In the genomic region with DNA sequence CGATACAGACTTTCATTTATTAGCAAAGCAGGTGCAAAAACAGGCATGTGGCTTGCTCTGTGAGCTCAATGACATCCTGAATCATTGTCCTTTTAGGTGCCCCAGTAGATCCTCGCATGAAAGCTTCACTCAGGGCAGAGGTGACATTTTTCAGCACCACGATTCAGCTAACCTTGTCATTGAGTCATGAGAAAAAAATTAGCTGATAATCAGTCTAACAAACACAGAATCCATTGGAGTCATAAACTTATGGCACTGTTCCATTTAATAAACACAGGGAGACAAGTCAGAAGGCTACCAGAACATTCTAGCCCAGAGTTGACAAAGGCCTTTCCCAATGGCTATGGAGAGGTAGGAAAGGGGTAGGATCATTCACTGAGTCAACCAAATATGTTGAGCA, we compare ENCODE assay signal across 18 cellular contexts.
"Had no signal": no experiment of that assay in that cellular context is flagged by ENCODE, and none has a peak within 500 bp of the region (broad histone marks: within the 10 kb centered on the region; RNA-seq: fewer than 3 reads in every experiment).

No MANE protein-coding gene starts in this region.

- H3K4me3 ChIP-seq: ascending aorta, lung, upper lobe of right lung had no signal

- DNase-seq: activated CD4-positive, alpha-beta T cell treated with anti-CD3 and anti-CD28 coated beads, Interleukin-2, amount 10 ng/mL, durations not matched to agents 7 days and 5 days; activated CD8-positive, alpha-beta T cell treated with anti-CD3 and anti-CD28 coated beads, Interleukin-2, amount 10 ng/mL, durations not matched to agents 7 days and 5 days; activated effector memory CD4-positive, alpha-beta T cell treated with anti-CD3 and anti-CD28 coated beads, Interleukin-2, amount 50 U/mL, for 16 hours; activated naive CD4-positive, alpha-beta T cell treated with anti-CD3 and anti-CD28 coated beads, Interleukin-2, amount 50 U/mL, for 16 hours; activated T-cell treated with anti-CD3 and anti-CD28 coated beads, Interleukin-2, amount 50 U/mL, for 48 hours; cortex of kidney; effector CD4-positive, alpha-beta T cell; retina; stimulated activated CD4-positive, alpha-beta T cell treated with anti-CD3 and anti-CD28 coated beads, Interleukin-12 subunit alpha, Interleukin-12 subunit beta, amount 100 ng/mL, for 4 hours; stimulated activated CD4-positive, alpha-beta T cell treated with anti-CD3 and anti-CD28 coated beads, Interleukin-1b, Interleukin-23, amount 100 ng/mL, for 48 hours; stimulated activated CD8-positive, alpha-beta memory T cell treated with anti-CD3 and anti-CD28 coated beads, Interleukin-4, amount 100 ng/mL, for 48 hours; stimulated activated naive CD4-positive, alpha-beta T cell; upper lobe of right lung had no signal

- H3K9me3 ChIP-seq: ascending aorta, neutrophil, upper lobe of right lung had no signal

- H3K27me3 ChIP-seq: ascending aorta, neutrophil, upper lobe of right lung had no signal

- H3K27ac ChIP-seq: ascending aorta, neutrophil, upper lobe of right lung had no signal

- H3K4me1 ChIP-seq: ascending aorta had no signal

- ATAC-seq: activated CD4-positive, CD25-positive, alpha-beta regulatory T cell treated with anti-CD3 and anti-CD28 coated beads, Interleukin-2, amount 50 U/mL, for 24 hours; activated CD8-positive, alpha-beta T cell treated with anti-CD3 and anti-CD28 coated beads, Interleukin-2, amount 10 ng/mL, durations not matched to agents 7 days and 5 days; natural killer cell treated with Interleukin-12 subunit alpha and Interleukin-12 subunit beta and Interleukin-15 and Interleukin-18, amount 100 ng/mL, for 72 hours; upper lobe of right lung had no signal

- H3K36me3 ChIP-seq: ascending aorta, neutrophil, upper lobe of right lung had no signal
